In the genomic region with DNA sequence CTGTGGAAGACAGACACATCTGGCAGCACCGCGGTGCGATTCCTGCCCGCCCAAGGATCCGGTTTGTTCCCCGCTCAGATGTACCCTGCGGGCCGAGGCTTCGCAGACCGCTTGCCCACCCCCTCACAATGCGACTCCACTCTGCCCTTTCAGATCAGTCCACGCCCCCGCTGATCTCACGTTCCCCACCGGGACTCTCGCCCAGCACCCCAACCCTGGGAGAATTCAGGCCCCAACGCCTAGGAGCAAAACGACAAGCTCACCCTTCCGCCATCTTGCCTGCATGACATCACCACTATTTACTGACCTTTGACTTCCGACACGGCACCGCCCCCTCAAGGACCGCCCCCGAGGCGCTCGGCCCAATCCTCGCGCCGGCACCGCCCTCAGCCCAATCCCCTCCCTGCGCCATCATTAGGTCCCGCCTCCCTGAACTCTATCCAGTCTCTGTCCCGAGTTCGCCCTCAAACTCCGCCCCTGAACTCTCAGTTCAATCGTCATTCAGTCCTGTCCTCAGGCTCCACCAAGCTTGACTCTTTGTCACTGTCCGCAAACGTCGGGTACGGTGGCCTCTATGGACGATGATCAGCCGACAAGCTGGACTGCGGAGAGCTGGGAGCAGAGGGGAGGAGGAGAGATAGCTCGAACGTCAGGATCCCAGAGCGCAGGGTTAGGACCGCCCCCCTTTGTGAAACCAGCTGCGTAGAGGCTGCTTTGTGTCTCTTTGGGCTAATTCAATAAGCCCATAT, we compare ENCODE assay signal across 8 cellular contexts. TPM values are rescaled to one million over a fixed set of nuclear protein-coding genes. Genes with fewer than 3 reads are reported as not detected.
DNase-seq lines count a peak whose midpoint lies in the region; ATAC-seq and TF ChIP-seq lines count a peak whose summit lies in the region.

A gene with protein sequence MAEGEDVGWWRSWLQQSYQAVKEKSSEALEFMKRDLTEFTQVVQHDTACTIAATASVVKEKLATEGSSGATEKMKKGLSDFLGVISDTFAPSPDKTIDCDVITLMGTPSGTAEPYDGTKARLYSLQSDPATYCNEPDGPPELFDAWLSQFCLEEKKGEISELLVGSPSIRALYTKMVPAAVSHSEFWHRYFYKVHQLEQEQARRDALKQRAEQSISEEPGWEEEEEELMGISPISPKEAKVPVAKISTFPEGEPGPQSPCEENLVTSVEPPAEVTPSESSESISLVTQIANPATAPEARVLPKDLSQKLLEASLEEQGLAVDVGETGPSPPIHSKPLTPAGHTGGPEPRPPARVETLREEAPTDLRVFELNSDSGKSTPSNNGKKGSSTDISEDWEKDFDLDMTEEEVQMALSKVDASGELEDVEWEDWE (minus strand): TSS at position 301 of the 749 bp plus-strand sequence. CDS start 27 bp downstream, at position 274.

- peak within 1 kb of the TSS; percentile 94 to 96 for H3K27ac ChIP-seq in prostate gland
- H3K27ac ChIP-seq in urinary bladder (ENCODE audit: low read depth): peak within 1 kb of the TSS; percentile 93

- intact Hi-C loops in T-helper 2 cell treated with Interferon-gamma antibody and Interleukin-4, amounts not matched to agents 100 ng/mL and 5 ng/mL, for 36 hours (cut with micrococcal nuclease): loop anchor here (1.0 to 5.0 kb wide), 7 partner anchors 43 to 450 kb away; partner anchors contain the start of genes CCDC28B, MARCKSL1, RBBP4 and TXLNA
- intact Hi-C loops in left ventricle myocardium superior (cut with micrococcal nuclease): no loop called here
- intact Hi-C loops in prostate gland (cut with DNase I): loop anchor here (10.0 kb wide), 1 partner anchor 170 kb away; the partner anchor contains the start of genes EIF3I and TMEM234

- 1% methylated on average over 47 of the region's 48 CpGs for WGBS in prostate gland
- WGBS in urinary bladder: under 1% methylated on average over 48 of the region's 48 CpGs

- DNase-seq in NCI-H187 treated with DMSO at 0.1 percent for 48 hours (lab: John Stamatoyannopoulos, UW) (peak; percentile 98), anterior cingulate cortex (lab: John Stamatoyannopoulos, UW) (peak; percentile 83 to 100 (median 98)), left ventricle myocardium superior (peak; percentile 97), prostate gland (ENCODE audit: low spot score) (peak; percentile 99)

- ATAC-seq in GM18499 (IDR thresholded peaks at IDR 0.05; ENCODE audit: insufficient read depth, unreplicated experiment): peak; percentile 90
- ATAC-seq in HG02943 (IDR thresholded peaks at IDR 0.05; ENCODE audit: low read depth, unreplicated experiment): peak; percentile 93
- peak; percentile 98 for ATAC-seq in left ventricle myocardium superior

- H3K4me3 ChIP-seq in prostate gland: peak within 1 kb of the TSS; percentile 74 to 79
- H3K4me3 ChIP-seq in urinary bladder (ENCODE audit: low read depth, low read length): peak within 1 kb of the TSS; percentile 56

- no peaks in the 10 kb centered on the region for H3K36me3 ChIP-seq in prostate gland
- peaks cover 3% of the 10 kb centered on the region for H3K36me3 ChIP-seq in urinary bladder (ENCODE audit: insufficient read depth)

- H3K4me1 ChIP-seq in prostate gland (replicated peaks) (peaks cover 9% of the 10 kb centered on the region), urinary bladder (ENCODE audit: insufficient read depth) (no peaks in the 10 kb centered on the region)

- H3K27me3 ChIP-seq in prostate gland (replicated peaks; ENCODE audit: insufficient read depth): no peaks in the 10 kb centered on the region

- TF ChIP-seq CTCF in prostate gland (IDR thresholded peaks at IDR 0.05): no peak

- peak; percentile 96 for TF ChIP-seq POLR2A in prostate gland (IDR thresholded peaks at IDR 0.05)

- H3K9me3 ChIP-seq in prostate gland: no peaks in the 10 kb centered on the region

RNA-seq across cellular contexts. Expression of the gene that starts here (rescaled TPM):
- 48.3 and 49.9 TPM in 2 replicates for total RNA-seq in T-helper 2 cell treated with Interferon-gamma antibody and Interleukin-4, amounts not matched to agents 100 ng/mL and 5 ng/mL, for 36 hours
- total RNA-seq in left ventricle myocardium superior: 40.5 TPM
- 100 to 1,000 TPM in 1 of 2 donors, 10 to 100 TPM in 1; 78.3 to 248 TPM for total RNA-seq in prostate gland
- total RNA-seq in urinary bladder: 53.3 TPM
- 50.4 TPM for polyA plus RNA-seq in urinary bladder

Comparison
In these comparisons a context has a peak if more than half of its experiments do, and no peak if none do; other contexts are left out.
1. Peak in every context shown above with its lines: DNase-seq, ATAC-seq, H3K4me3 ChIP-seq and H3K27ac ChIP-seq.